In the genomic region with DNA sequence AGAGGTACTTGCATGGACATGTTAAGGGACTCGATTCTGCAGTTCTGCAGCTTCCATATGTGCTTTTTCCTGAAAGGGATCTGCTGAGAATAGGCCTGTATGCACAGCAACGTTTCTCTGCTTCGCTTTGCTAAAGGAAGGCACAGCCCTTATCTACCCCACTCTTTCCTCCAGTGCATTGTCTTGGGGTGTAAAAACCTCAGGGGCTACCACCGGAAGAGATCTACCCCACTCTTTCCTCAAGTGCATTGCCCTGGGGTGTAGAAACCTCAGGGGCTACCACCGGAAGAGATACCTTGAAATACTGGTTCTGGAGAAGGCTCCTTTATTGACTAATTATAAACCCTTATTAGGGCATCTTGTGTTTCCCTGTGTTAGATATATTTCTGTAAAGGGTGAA, we compare ENCODE assay signal across 25 cellular contexts.
"Had no signal": no experiment of that assay in that cellular context is flagged by ENCODE, and none has a peak within 500 bp of the region (broad histone marks: within the 10 kb centered on the region; RNA-seq: fewer than 3 reads in every experiment).

No MANE protein-coding gene starts in this region.

- H3K4me3 ChIP-seq: colonic mucosa, dorsolateral prefrontal cortex, esophagus muscularis mucosa, gastrocnemius medialis, testis, uterus had no signal

- H3K9ac ChIP-seq: parathyroid adenoma had no signal

- H3K79me2 ChIP-seq: parathyroid adenoma had no signal

- H3K27ac Mint-ChIP-seq: activated naive CD4-positive, alpha-beta T cell treated with anti-CD3 and anti-CD28 coated beads, Interleukin-2, amount 50 U/mL, for 24 hours; activated T-helper 1 cell treated with anti-CD3 and anti-CD28 coated beads, Interleukin-12 subunit alpha, Interleukin-12 subunit beta, Interleukin-2, Interleukin-4 antibody, amounts not matched to agents 30 ng/mL and 10 ng/mL and 1 ng/mL, durations not matched to agents 14 hours and 24 hours and 36 hours; nephron progenitor cell; T-cell; T-helper 2 cell treated with Interferon-gamma antibody and Interleukin-4, amounts not matched to agents 5 μg/mL and 100 μg/mL, for 36 hours had no signal

- H3K27me3 ChIP-seq: colonic mucosa, dorsolateral prefrontal cortex, esophagus muscularis mucosa, gastrocnemius medialis, testis, uterus had no signal

- DNase-seq: activated CD4-positive, alpha-beta T cell treated with anti-CD3 and anti-CD28 coated beads for 1 hour; activated gamma-delta T cell; central memory CD4-positive, alpha-beta T cell; colonic mucosa; dorsolateral prefrontal cortex; gastrocnemius medialis; head of caudate nucleus; hypothalamus; left ventricle myocardium superior; mammary epithelial cell; midbrain; nephron progenitor cell; right cardiac atrium; stimulated activated CD4-positive, alpha-beta T cell treated with anti-CD3 and anti-CD28 coated beads, Interleukin-12 subunit alpha, Interleukin-12 subunit beta, amount 100 ng/mL, for 4 hours; stimulated activated CD4-positive, alpha-beta T cell treated with anti-CD3 and anti-CD28 coated beads, Interleukin-4, amount 100 ng/mL, for 4 hours; testis; trophoblast cell; uterus; WERI-Rb-1 had no signal

- H3K4me3 Mint-ChIP-seq: activated naive CD4-positive, alpha-beta T cell treated with anti-CD3 and anti-CD28 coated beads, Interleukin-2, amount 50 U/mL, for 24 hours; activated T-helper 1 cell treated with anti-CD3 and anti-CD28 coated beads, Interleukin-12 subunit alpha, Interleukin-12 subunit beta, Interleukin-2, Interleukin-4 antibody, amounts not matched to agents 30 ng/mL and 10 ng/mL and 1 ng/mL, durations not matched to agents 14 hours and 24 hours and 36 hours; nephron progenitor cell; T-cell; T-helper 2 cell treated with Interferon-gamma antibody and Interleukin-4, amounts not matched to agents 5 μg/mL and 100 μg/mL, for 36 hours had no signal

- H3K4me1 Mint-ChIP-seq: nephron progenitor cell had no signal

- H2AFZ ChIP-seq: parathyroid adenoma had no signal

- H3K27ac ChIP-seq: colonic mucosa, dorsolateral prefrontal cortex, esophagus muscularis mucosa, gastrocnemius medialis, parathyroid adenoma, testis, uterus, WERI-Rb-1 had no signal

- H3K9me3 ChIP-seq: colonic mucosa, esophagus muscularis mucosa, gastrocnemius medialis, testis, uterus had no signal

- H3K9me3 Mint-ChIP-seq: activated naive CD4-positive, alpha-beta T cell treated with anti-CD3 and anti-CD28 coated beads, Interleukin-2, amount 50 U/mL, for 24 hours; activated T-helper 1 cell treated with anti-CD3 and anti-CD28 coated beads, Interleukin-12 subunit alpha, Interleukin-12 subunit beta, Interleukin-2, Interleukin-4 antibody, amounts not matched to agents 30 ng/mL and 10 ng/mL and 1 ng/mL, durations not matched to agents 14 hours and 24 hours and 36 hours; nephron progenitor cell; T-cell; T-helper 2 cell treated with Interferon-gamma antibody and Interleukin-4, amounts not matched to agents 5 μg/mL and 100 μg/mL, for 36 hours had no signal

- H3K36me3 ChIP-seq: uterus had no signal

- H3K4me1 ChIP-seq: colonic mucosa, parathyroid adenoma, testis, uterus had no signal

- ATAC-seq: gastrocnemius medialis, left ventricle myocardium superior, right cardiac atrium had no signal

- H3K27me3 Mint-ChIP-seq: activated naive CD4-positive, alpha-beta T cell treated with anti-CD3 and anti-CD28 coated beads, Interleukin-2, amount 50 U/mL, for 24 hours; T-cell had no signal
